17 cellular contexts compared by ENCODE assay signal in the genomic region with DNA sequence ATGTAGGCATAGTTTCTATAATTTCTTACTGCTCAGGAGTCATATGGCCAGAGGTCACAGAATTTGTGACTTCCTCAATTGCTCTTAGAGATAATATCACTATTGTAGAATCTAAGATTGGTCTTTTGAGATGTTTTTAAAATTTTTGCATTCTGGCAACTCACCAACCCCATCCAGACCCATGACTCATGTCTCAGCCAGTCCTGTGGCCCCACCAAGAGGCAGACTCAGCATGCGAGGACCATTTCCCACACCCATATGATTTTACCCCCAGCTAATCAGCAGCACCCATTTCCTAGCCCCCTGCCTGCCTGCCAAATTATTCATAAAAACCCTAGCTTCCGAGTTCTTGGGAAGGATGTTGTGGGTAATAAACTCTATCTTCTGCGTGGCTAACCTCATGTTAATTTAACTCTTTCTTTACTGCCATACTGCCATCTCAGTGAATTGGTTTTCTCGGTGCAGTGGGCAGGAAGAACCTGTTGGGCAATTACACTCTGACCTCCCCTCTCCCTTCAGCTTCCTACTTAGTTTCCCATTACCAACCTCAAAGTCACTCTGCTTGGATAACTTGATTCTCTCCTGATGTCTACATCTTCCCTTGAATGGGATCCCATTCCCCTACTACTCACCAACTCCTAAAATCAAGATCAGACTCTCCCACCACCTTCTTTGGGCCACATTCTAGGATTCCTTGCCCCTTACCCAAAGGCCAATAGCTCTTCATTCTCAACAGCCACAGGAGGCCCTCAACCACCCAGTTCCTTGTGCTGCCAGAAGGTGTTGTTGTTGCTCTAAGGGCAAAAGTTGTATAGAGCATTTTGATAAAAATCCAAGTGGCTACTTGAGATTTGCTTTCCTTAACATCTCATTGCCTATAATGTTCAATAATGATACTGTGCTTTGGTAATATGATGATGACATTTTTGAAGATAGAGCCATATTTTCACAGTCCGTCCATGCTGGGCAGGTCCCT. TPM values are rescaled to one million over a fixed set of nuclear protein-coding genes. Genes with fewer than 3 reads are reported as not detected.
DNase-seq lines count a peak whose midpoint lies in the region; TF ChIP-seq lines count a peak whose summit lies in the region.
"Had no signal": no experiment of that assay in that cellular context is flagged by ENCODE, and none has a peak within 500 bp of the region (broad histone marks: within the 10 kb centered on the region; RNA-seq: fewer than 3 reads in every experiment).

No MANE protein-coding gene starts in this region.

- CTCF ChIA-PET in A673 (lab: Charles Lee), result interaction anchor here (1.0 kb wide), 1 partner anchor 463 kb away, joined by 5 read pairs; no protein-coding TSS in a partner anchor

- H3K27ac ChIP-seq in A673 (ENCODE audit: low read depth, low read length, poor library complexity, severe bottlenecking) (no peak overlapping the region), vagina (no peak overlapping the region)
- H3K27ac ChIP-seq: BLaER1 had no signal

- no peak overlapping the region for H3K27ac Mint-ChIP-seq in progenitor cell of endocrine pancreas
- H3K27ac Mint-ChIP-seq: activated CD4-positive, alpha-beta T cell treated with anti-CD3 and anti-CD28 coated beads for 36 hours; activated T-helper 2 cell treated with anti-CD3 and anti-CD28 coated beads, Interferon-gamma antibody, Interleukin-2, Interleukin-4, amounts not matched to agents 10 μg/mL and 5 μg/mL and 100 μg/mL, durations not matched to agents 14 hours and 24 hours and 36 hours; naive thymus-derived CD4-positive, alpha-beta T cell had no signal

- H3K27me3 Mint-ChIP-seq in progenitor cell of endocrine pancreas, result peaks cover 3% of the 10 kb centered on the region

- no peaks in the 10 kb centered on the region for H3K4me1 Mint-ChIP-seq in progenitor cell of endocrine pancreas (ENCODE audit: low read depth)
- H3K4me1 Mint-ChIP-seq: activated CD4-positive, alpha-beta T cell treated with anti-CD3 and anti-CD28 coated beads for 36 hours; naive thymus-derived CD4-positive, alpha-beta T cell had no signal

- H3K36me3 ChIP-seq in A673 (ENCODE audit: insufficient read depth, low read length, poor library complexity, severe bottlenecking) (no peaks in the 10 kb centered on the region), adipocyte (ENCODE audit: control insufficient read depth, insufficient read depth, low read length, severe bottlenecking) (no peaks in the 10 kb centered on the region), vagina (no peaks in the 10 kb centered on the region)
- H3K36me3 ChIP-seq: BLaER1 had no signal

- H3K4me3 Mint-ChIP-seq in progenitor cell of endocrine pancreas (ENCODE audit: low read depth), result no peak overlapping the region
- H3K4me3 Mint-ChIP-seq: activated CD4-positive, alpha-beta T cell treated with anti-CD3 and anti-CD28 coated beads for 36 hours; naive thymus-derived CD4-positive, alpha-beta T cell had no signal

- TF ChIP-seq CTCF in A673 (conservative IDR thresholded peaks at IDR 0.05; ENCODE audit: low read depth, low read length), result no peak
- TF ChIP-seq CTCF in vagina (IDR thresholded peaks at IDR 0.05), result no peak
- no peak for TF ChIP-seq CTCF in progenitor cell of endocrine pancreas (IDR thresholded peaks at IDR 0.05; ENCODE audit: unreplicated experiment)

- no peak for TF ChIP-seq POLR2A in vagina (IDR thresholded peaks at IDR 0.05)

- POLR2A ChIA-PET in A673 (lab: Charles Lee; ENCODE audit: low non-redundant PET), result no interaction called here

- intact Hi-C loops in A673 (cut with micrococcal nuclease; ENCODE audit: unreplicated experiment), result no loop called here
- intact Hi-C loops in vagina (cut with DNase I), result no loop called here

- H3K4me1 ChIP-seq in A673 (ENCODE audit: insufficient read depth, low read length, poor library complexity, severe bottlenecking) (no peaks in the 10 kb centered on the region), adipocyte (ENCODE audit: control insufficient read depth, insufficient read depth, low read length) (peaks cover 19% of the 10 kb centered on the region), vagina (no peaks in the 10 kb centered on the region)
- H3K4me1 ChIP-seq: BLaER1 had no signal

- H3K36me3 Mint-ChIP-seq in progenitor cell of endocrine pancreas (ENCODE audit: insufficient read depth), result no peaks in the 10 kb centered on the region
- H3K36me3 Mint-ChIP-seq: naive thymus-derived CD4-positive, alpha-beta T cell had no signal

- no TSS peak for BruUV-seq in A673 (replicated peaks; lab: Mats Ljungman, UMichigan)

- H3K4me3 ChIP-seq in A673 (ENCODE audit: low read depth, low read length, poor library complexity, severe bottlenecking), result no peak overlapping the region
- H3K4me3 ChIP-seq in adipocyte (ENCODE audit: low read length), result no peak overlapping the region
- H3K4me3 ChIP-seq in vagina, result no peak overlapping the region
- H3K4me3 ChIP-seq: BLaER1 had no signal

- no peaks in the 10 kb centered on the region for H3K9me3 Mint-ChIP-seq in progenitor cell of endocrine pancreas (ENCODE audit: low read depth)
- H3K9me3 Mint-ChIP-seq: activated T-helper 2 cell treated with anti-CD3 and anti-CD28 coated beads, Interferon-gamma antibody, Interleukin-2, Interleukin-4, amounts not matched to agents 10 μg/mL and 5 μg/mL and 100 μg/mL, durations not matched to agents 14 hours and 24 hours and 36 hours; naive thymus-derived CD4-positive, alpha-beta T cell had no signal

- H3K9me3 ChIP-seq in A673 (ENCODE audit: low read depth, low read length, poor library complexity, severe bottlenecking) (no peaks in the 10 kb centered on the region), adipocyte (ENCODE audit: control insufficient read depth, low read length) (no peaks in the 10 kb centered on the region), vagina (no peaks in the 10 kb centered on the region)
- H3K9me3 ChIP-seq: BLaER1 had no signal

- H3K9ac ChIP-seq in adipocyte (ENCODE audit: low read length), result no peak overlapping the region
- H3K9ac ChIP-seq: BLaER1 had no signal

- H3K27me3 ChIP-seq in A673 (replicated peaks; ENCODE audit: insufficient read depth, low read depth, low read length, poor library complexity) (no peaks in the 10 kb centered on the region), adipocyte (replicated peaks; ENCODE audit: control insufficient read depth, insufficient read depth, low read length) (no peaks in the 10 kb centered on the region), vagina (no peaks in the 10 kb centered on the region)
- H3K27me3 ChIP-seq: BLaER1 had no signal

- DNase-seq in A673 (ENCODE audit: low spot score) (peak; percentile 18), HS-27A (ENCODE audit: low read depth) (peak; percentile 55), adipocyte (ENCODE audit: low read depth) (peak; percentile 75), foreskin melanocyte (peak; percentile 74), vagina (ENCODE audit: extremely low spot score in 2 of 2) (no peak), HCEC 1CT (no peak), progenitor cell of endocrine pancreas (ENCODE audit: low spot score, unreplicated experiment) (no peak), activated gamma-delta T cell treated with Interleukin-2 at 50 U/mL for 16 hours (no peak)
- DNase-seq: activated CD4-positive, alpha-beta T cell treated with anti-CD3 and anti-CD28 coated beads for 36 hours; caudate nucleus; GDM1; kidney; naive thymus-derived CD4-positive, alpha-beta T cell; NCI-H1694 treated with DMSO at 0.1 percent for 48 hours; SW 1271 had no signal

RNA-seq across cellular contexts. Expression of gene IYD, which starts 16.2 kb away (rescaled TPM):
- total RNA-seq in A673 (2021) (not detected in 2 replicates), vagina (not detected), progenitor cell of endocrine pancreas (0.22 and 0.38 TPM in 2 replicates)
- total RNA-seq: activated CD4-positive, alpha-beta T cell treated with anti-CD3 and anti-CD28 coated beads for 36 hours; activated T-helper 2 cell treated with anti-CD3 and anti-CD28 coated beads, Interferon-gamma antibody, Interleukin-2, Interleukin-4, amounts not matched to agents 10 μg/mL and 5 μg/mL and 100 μg/mL, durations not matched to agents 14 hours and 24 hours and 36 hours; naive thymus-derived CD4-positive, alpha-beta T cell had no signal

Comparison
In these comparisons a context has a peak if more than half of its experiments do, and no peak if none do; other contexts are left out.
1. DNase-seq: peak in A673 (single experiment), HS-27A (single experiment), adipocyte (single experiment) and foreskin melanocyte (single experiment); none in vagina (0 of 2), HCEC 1CT (single experiment), progenitor cell of endocrine pancreas (single experiment) and activated gamma-delta T cell treated with Interleukin-2 at 50 U/mL for 16 hours (single experiment).